Comparison of ENCODE assay signal across 8 cellular contexts in the genomic region with DNA sequence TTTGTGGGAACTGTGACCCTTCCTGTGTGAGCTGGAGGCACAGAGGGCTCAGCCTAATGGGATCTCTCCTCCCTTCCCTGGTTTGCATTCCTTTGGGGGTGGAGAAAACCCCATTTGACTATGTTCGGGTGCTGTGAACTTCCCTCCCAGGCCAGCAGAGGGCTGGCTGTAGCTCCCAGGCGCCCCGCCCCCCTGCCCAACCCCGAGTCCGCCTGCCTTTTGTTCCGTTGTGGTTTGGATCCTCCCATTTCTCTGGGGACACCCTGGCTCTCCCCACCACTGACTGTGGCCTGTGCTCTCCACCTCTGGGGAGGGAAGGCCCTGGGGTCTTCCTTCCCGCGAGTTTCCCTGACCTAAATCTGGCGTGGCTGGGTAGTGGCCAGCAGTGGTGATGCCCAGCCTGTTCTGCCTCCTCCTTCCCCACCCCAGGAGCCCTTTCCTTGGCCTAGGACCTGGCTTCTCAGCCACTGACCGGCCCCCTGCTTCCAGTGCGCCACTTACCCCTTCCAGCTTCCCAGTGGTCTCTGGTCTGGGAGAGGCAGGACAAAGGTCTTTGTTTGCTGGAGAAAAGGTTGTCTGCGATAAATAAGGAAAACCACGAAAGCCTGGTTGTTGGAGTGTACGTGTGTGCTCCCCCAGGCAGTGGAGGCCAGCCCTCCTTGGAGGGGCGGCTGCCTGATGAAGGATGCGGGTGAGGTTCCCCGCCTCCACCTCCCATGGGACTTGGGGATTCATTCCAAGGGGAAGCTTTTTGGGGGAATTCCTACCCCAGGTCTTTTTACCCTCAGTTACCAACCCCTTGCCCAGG. TPM values are rescaled to one million over a fixed set of nuclear protein-coding genes. Genes with fewer than 3 reads are reported as not detected.
DNase-seq lines count a peak whose midpoint lies in the region; ATAC-seq and TF ChIP-seq lines count a peak whose summit lies in the region.

No MANE protein-coding gene starts in this region.

- intact Hi-C loops in CD4-positive, alpha-beta T cell (cut with DNase I, micrococcal nuclease), result loop anchor here in 1 of 2 experiments (5.0 kb wide), 1 partner anchor 227 kb away; no protein-coding TSS in a partner anchor
- intact Hi-C loops in activated naive CD4-positive, alpha-beta T cell treated with anti-CD3 and anti-CD28 coated beads for 36 hours (cut with micrococcal nuclease), result loop anchor here (1.0 kb wide), 3 partner anchors 226 to 471 kb away; no protein-coding TSS in a partner anchor
- intact Hi-C loops in posterior cingulate gyrus (cut with DNase I), result loop anchor here (10.0 kb wide), 1 partner anchor 180 kb away; no protein-coding TSS in a partner anchor

- no peaks in the 10 kb centered on the region for H3K9me3 ChIP-seq in CD4-positive, alpha-beta T cell (ENCODE audit: control insufficient read depth, low read length)
- H3K9me3 ChIP-seq in HEK293 (ENCODE audit: control insufficient read depth, insufficient read depth, low read depth, low read length) (no peaks in the 10 kb centered on the region), SJCRH30 (replicated peaks) (no peaks in the 10 kb centered on the region)

- POLR2A ChIA-PET in CD4-positive, alpha-beta T cell (lab: Charles Lee), result no interaction called here
- POLR2A ChIA-PET in HEK293 (lab: Yijun Ruan, JAX), result interaction anchor here (0.6 to 1.0 kb wide), 5 partner anchors 12 to 146 kb away, joined by 3 to 5 read pairs (median 3); a partner anchor contains a TSS

- peak; percentile 41 for ATAC-seq in CD4-positive, alpha-beta T cell (ENCODE audit: poor library complexity)
- ATAC-seq in HG03108 (IDR thresholded peaks at IDR 0.05; ENCODE audit: unreplicated experiment), result no peak
- no peak for ATAC-seq in GM21786 (IDR thresholded peaks at IDR 0.05; ENCODE audit: unreplicated experiment)

- no peaks in the 10 kb centered on the region for H3K9me3 Mint-ChIP-seq in CD4-positive, alpha-beta T cell
- H3K9me3 Mint-ChIP-seq in activated naive CD4-positive, alpha-beta T cell treated with anti-CD3 and anti-CD28 coated beads for 36 hours, result no peaks in the 10 kb centered on the region

- no peak overlapping the region for H3K4me3 Mint-ChIP-seq in CD4-positive, alpha-beta T cell
- H3K4me3 Mint-ChIP-seq in activated naive CD4-positive, alpha-beta T cell treated with anti-CD3 and anti-CD28 coated beads for 36 hours, result peak overlapping the region; percentile 18

- no peak overlapping the region for H3K27ac ChIP-seq in CD4-positive, alpha-beta T cell (ENCODE audit: low read depth, low read length)
- no peak overlapping the region for H3K27ac ChIP-seq in HEK293 (ENCODE audit: extremely low read depth, low read depth, low read length)
- H3K27ac ChIP-seq in SJCRH30, result peak overlapping the region; percentile 71

- peak; percentile 37 to 60 (median 44) for DNase-seq in CD4-positive, alpha-beta T cell
- DNase-seq in SJCRH30 (peak; percentile 87 to 93), glomerular visceral epithelial cell (ENCODE audit: extremely low spot score) (peak; percentile 74), posterior cingulate gyrus (peak in 8 of 10 donors; percentile 43 to 82 (median 56))
- peak; percentile 73 for DNase-seq in activated naive CD4-positive, alpha-beta T cell treated with anti-CD3 and anti-CD28 coated beads for 36 hours

- no peak overlapping the region for H3K27ac Mint-ChIP-seq in CD4-positive, alpha-beta T cell
- H3K27ac Mint-ChIP-seq in activated naive CD4-positive, alpha-beta T cell treated with anti-CD3 and anti-CD28 coated beads for 36 hours, result no peak overlapping the region

- H3K27me3 ChIP-seq in CD4-positive, alpha-beta T cell (ENCODE audit: control insufficient read depth, insufficient read depth, low read length), result peaks cover 25% of the 10 kb centered on the region
- no peaks in the 10 kb centered on the region for H3K27me3 ChIP-seq in SJCRH30

- peaks cover 23% of the 10 kb centered on the region for H3K4me1 Mint-ChIP-seq in CD4-positive, alpha-beta T cell (ENCODE audit: low read depth)
- peaks cover 29% of the 10 kb centered on the region for H3K4me1 Mint-ChIP-seq in activated naive CD4-positive, alpha-beta T cell treated with anti-CD3 and anti-CD28 coated beads for 36 hours (ENCODE audit: low read depth)

- H3K4me1 ChIP-seq in HEK293 (ENCODE audit: control insufficient read depth, insufficient read depth, low read length) (peaks cover 11% of the 10 kb centered on the region), SJCRH30 (peaks cover 29% of the 10 kb centered on the region; the same call in 1 of the 2 replicates)

- H3K4me3 ChIP-seq in HEK293 (ENCODE audit: low read depth, low read length) (no peak overlapping the region), SJCRH30 (peak overlapping the region; percentile 26)

- peaks cover 41% of the 10 kb centered on the region for H3K27me3 Mint-ChIP-seq in CD4-positive, alpha-beta T cell
- no peaks in the 10 kb centered on the region for H3K27me3 Mint-ChIP-seq in activated naive CD4-positive, alpha-beta T cell treated with anti-CD3 and anti-CD28 coated beads for 36 hours (ENCODE audit: low read depth)

- H3K36me3 Mint-ChIP-seq in CD4-positive, alpha-beta T cell (ENCODE audit: low read depth), result no peaks in the 10 kb centered on the region
- peaks cover 40% of the 10 kb centered on the region for H3K36me3 Mint-ChIP-seq in activated naive CD4-positive, alpha-beta T cell treated with anti-CD3 and anti-CD28 coated beads for 36 hours (ENCODE audit: low read depth)

- peak; percentile 79 for TF ChIP-seq CTCF in CD4-positive, alpha-beta T cell (IDR thresholded peaks at IDR 0.05)
- TF ChIP-seq CTCF in HEK293 (tag by site-specific recombination; IDR thresholded peaks at IDR 0.05), result peak; percentile 81

- CTCF ChIA-PET in CD4-positive, alpha-beta T cell (lab: Charles Lee), result interaction anchor here (0.8 to 1.7 kb wide), 7 partner anchors 9 to 321 kb away, joined by 3 to 6 read pairs (median 4); no protein-coding TSS in a partner anchor
- CTCF ChIA-PET in HEK293 (lab: Yijun Ruan, JAX), result interaction anchor here (0.6 to 4.4 kb wide), 37 partner anchors 8 to 316 kb away, joined by 3 to 48 read pairs (median 4); no protein-coding TSS in a partner anchor
- CTCF ChIA-PET in activated naive CD4-positive, alpha-beta T cell treated with anti-CD3 and anti-CD28 coated beads for 36 hours (lab: Charles Lee), result interaction anchor here (0.6 to 3.5 kb wide), 22 partner anchors 8 to 441 kb away, joined by 3 to 28 read pairs (median 3); a partner anchor contains a TSS

- peaks cover 0 to 52% of the 10 kb centered on the region in 2 experiments; a peak in 2 of 3 replicates for H3K36me3 ChIP-seq in HEK293 (ENCODE audit: control insufficient read depth in 2 of 2, insufficient read depth in 1 of 2, low read length in 2 of 2)
- peaks cover 14% of the 10 kb centered on the region for H3K36me3 ChIP-seq in SJCRH30

TF ChIP-seq in HEK293, 187 proteins besides CTCF, POLR2A, EP300 and RAD21 (continues in another document):
- TF ChIP-seq, protein P1, sequence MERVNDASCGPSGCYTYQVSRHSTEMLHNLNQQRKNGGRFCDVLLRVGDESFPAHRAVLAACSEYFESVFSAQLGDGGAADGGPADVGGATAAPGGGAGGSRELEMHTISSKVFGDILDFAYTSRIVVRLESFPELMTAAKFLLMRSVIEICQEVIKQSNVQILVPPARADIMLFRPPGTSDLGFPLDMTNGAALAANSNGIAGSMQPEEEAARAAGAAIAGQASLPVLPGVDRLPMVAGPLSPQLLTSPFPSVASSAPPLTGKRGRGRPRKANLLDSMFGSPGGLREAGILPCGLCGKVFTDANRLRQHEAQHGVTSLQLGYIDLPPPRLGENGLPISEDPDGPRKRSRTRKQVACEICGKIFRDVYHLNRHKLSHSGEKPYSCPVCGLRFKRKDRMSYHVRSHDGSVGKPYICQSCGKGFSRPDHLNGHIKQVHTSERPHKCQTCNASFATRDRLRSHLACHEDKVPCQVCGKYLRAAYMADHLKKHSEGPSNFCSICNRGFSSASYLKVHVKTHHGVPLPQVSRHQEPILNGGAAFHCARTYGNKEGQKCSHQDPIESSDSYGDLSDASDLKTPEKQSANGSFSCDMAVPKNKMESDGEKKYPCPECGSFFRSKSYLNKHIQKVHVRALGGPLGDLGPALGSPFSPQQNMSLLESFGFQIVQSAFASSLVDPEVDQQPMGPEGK (tag by site-specific recombination; IDR thresholded peaks at IDR 0.05), result peak; percentile 52
- TF ChIP-seq ZNF600 (tag by site-specific recombination; IDR thresholded peaks at IDR 0.05), result peak; percentile 85

RNA-seq across cellular contexts. Expression of a gene that starts 5.0 kb away (rescaled TPM):
- 1 to 10 TPM; 3.5 to 3.7 TPM for total RNA-seq in CD4-positive, alpha-beta T cell
- total RNA-seq in SJCRH30 (2014; rRNA removed; shearing (Covaris generic)), result 27.0 and 31.6 TPM in 2 replicates
- total RNA-seq in activated naive CD4-positive, alpha-beta T cell treated with anti-CD3 and anti-CD28 coated beads for 36 hours, result 10 to 100 TPM; 35.9 to 37.3 TPM
